In the genomic region with DNA sequence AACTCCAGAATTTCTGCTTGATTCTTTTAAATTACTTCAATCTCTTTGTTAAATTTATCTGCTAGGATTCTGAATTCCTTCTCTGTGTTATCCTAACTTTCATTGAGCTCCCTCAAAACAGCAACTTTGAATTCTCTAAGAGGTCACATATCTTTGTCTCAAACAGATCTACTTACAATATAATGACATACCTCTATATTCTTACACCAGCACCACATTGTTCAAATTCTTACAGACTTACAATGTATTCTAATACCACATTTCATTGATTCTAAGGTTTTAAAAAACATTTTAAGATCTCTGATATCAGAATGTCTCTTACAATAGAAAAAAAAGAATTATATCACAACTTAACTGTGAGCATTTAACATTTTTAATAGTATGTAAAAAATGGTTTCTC, we compare ENCODE assay signal across 23 cellular contexts.
A peak's percentile ranks its signal among the peaks of the same experiment; 100 is the strongest.
DNase-seq lines count a peak whose midpoint lies in the region; ATAC-seq, FAIRE-seq and TF ChIP-seq lines count a peak whose summit lies in the region.
"Had no signal": no experiment of that assay in that cellular context is flagged by ENCODE, and none has a peak within 500 bp of the region (broad histone marks: within the 10 kb centered on the region; RNA-seq: fewer than 3 reads in every experiment).

No MANE protein-coding gene starts in this region.

- no peaks in the 10 kb centered on the region for H3K4me1 ChIP-seq in right atrium auricular region
- H3K4me1 ChIP-seq: Caco-2 had no signal

- H3K4me3 ChIP-seq in choroid plexus epithelial cell (ENCODE audit: low read depth, low read length) = no peak overlapping the region
- no peak overlapping the region for H3K4me3 ChIP-seq in right atrium auricular region

- peak; percentile 8 for DNase-seq in M059J (ENCODE audit: low read depth)
- peak; percentile 49 for DNase-seq in choroid plexus epithelial cell (ENCODE audit: low read depth)
- no peak for DNase-seq in UCSD-AML1 (lab: John Stamatoyannopoulos, UW; ENCODE audit: unreplicated experiment)
- no peak for DNase-seq in stimulated activated naive CD8-positive, alpha-beta T cell treated with anti-CD3 and anti-CD28 coated beads, Interleukin-15, amount 100 ng/mL, for 72 hours
- DNase-seq in right atrium auricular region (ENCODE audit: low spot score) = no peak
- DNase-seq in T-helper 1 cell = no peak
- DNase-seq: C1 segment of cervical spinal cord; Caco-2; CD4-positive, alpha-beta memory T cell; NCI-H1092; NCI-H1417 treated with DMSO at 0.1 percent for 48 hours; NCI-H1694 treated with DMSO at 0.1 percent for 48 hours; NCI-H2081; NCI-H2227 treated with DMSO at 0.1 percent for 48 hours; NCI-H69; SHP77 treated with DMSO at 0.1 percent for 48 hours; SW 1271 had no signal

- no peaks in the 10 kb centered on the region for H3K36me3 ChIP-seq in right atrium auricular region

- no peaks in the 10 kb centered on the region for H3K4me1 Mint-ChIP-seq in stimulated activated naive CD8-positive, alpha-beta T cell treated with anti-CD3 and anti-CD28 coated beads, Interleukin-15, amount 100 ng/mL, for 72 hours
- H3K4me1 Mint-ChIP-seq: CD4-positive, alpha-beta memory T cell had no signal

- no peak overlapping the region for H3K4me3 Mint-ChIP-seq in stimulated activated naive CD8-positive, alpha-beta T cell treated with anti-CD3 and anti-CD28 coated beads, Interleukin-15, amount 100 ng/mL, for 72 hours
- H3K4me3 Mint-ChIP-seq: CD4-positive, alpha-beta memory T cell had no signal

- no peak overlapping the region for H3K27ac Mint-ChIP-seq in stimulated activated naive CD8-positive, alpha-beta T cell treated with anti-CD3 and anti-CD28 coated beads, Interleukin-15, amount 100 ng/mL, for 72 hours
- H3K27ac Mint-ChIP-seq: CD4-positive, alpha-beta memory T cell had no signal

- TF ChIP-seq CTCF in choroid plexus epithelial cell (conservative IDR thresholded peaks at IDR 0.05; ENCODE audit: low read depth, low read length) (no peak), right atrium auricular region (IDR thresholded peaks at IDR 0.05) (no peak)

- no peak for ATAC-seq in stimulated activated naive CD8-positive, alpha-beta T cell treated with anti-CD3 and anti-CD28 coated beads, Interleukin-15, amount 100 ng/mL, for 72 hours
- ATAC-seq: HCT116, Panc1 had no signal

- no peak overlapping the region for H3K27ac ChIP-seq in right atrium auricular region
- H3K27ac ChIP-seq: HL-60 had no signal

- no peaks in the 10 kb centered on the region for H3K27me3 ChIP-seq in right atrium auricular region

- no peaks in the 10 kb centered on the region for H3K9me3 ChIP-seq in right atrium auricular region
- H3K9me3 ChIP-seq: Caco-2 had no signal

- peak; percentile 49 for FAIRE-seq in G401.6 (lab: Jason Lieb, UNC)
- FAIRE-seq: GM19239, H1 had no signal

- H3K27me3 Mint-ChIP-seq in stimulated activated naive CD8-positive, alpha-beta T cell treated with anti-CD3 and anti-CD28 coated beads, Interleukin-15, amount 100 ng/mL, for 72 hours = no peaks in the 10 kb centered on the region

- peaks cover 0 to 17% of the 10 kb centered on the region in 2 donors for H3K9me3 Mint-ChIP-seq in stimulated activated naive CD8-positive, alpha-beta T cell treated with anti-CD3 and anti-CD28 coated beads, Interleukin-15, amount 100 ng/mL, for 72 hours

Comparison
In these comparisons a context has a peak if more than half of its experiments do, and no peak if none do; other contexts are left out.
1. DNase-seq: peak in M059J (single experiment) and choroid plexus epithelial cell (single experiment); none in UCSD-AML1 (single experiment), stimulated activated naive CD8-positive, alpha-beta T cell treated with anti-CD3 and anti-CD28 coated beads, Interleukin-15, amount 100 ng/mL, for 72 hours (0 of 2), right atrium auricular region (single experiment) and T-helper 1 cell (0 of 5).